In the genomic region with DNA sequence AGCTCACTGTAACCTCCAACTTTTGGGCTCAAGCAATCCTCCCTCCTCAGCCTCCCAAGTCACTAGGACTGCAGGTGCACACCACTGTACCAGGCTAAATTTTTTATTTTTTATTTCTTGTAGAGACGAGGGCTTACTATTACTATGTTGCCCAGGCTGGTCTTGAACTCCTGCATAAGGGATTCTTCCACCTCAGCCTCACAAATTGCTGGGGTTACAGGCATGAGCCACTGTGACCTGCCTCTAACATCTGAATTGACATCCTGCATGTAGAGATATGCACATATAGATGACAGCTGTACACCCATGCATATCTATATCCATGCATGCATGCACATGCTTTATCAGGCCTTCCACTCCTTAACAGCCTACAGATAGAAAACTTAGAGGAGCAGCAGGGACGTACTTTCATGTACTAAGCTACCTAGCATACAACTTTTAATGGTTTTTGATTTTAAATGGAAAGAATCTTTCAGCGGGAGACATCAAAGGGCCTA, we compare ENCODE assay signal across 23 cellular contexts.
"Had no signal": no experiment of that assay in that cellular context is flagged by ENCODE, and none has a peak within 500 bp of the region (broad histone marks: within the 10 kb centered on the region; RNA-seq: fewer than 3 reads in every experiment).

No MANE protein-coding gene starts in this region.

- H3K9me3 ChIP-seq: SJCRH30 had no signal

- H3K4me3 ChIP-seq: SJCRH30, SK-N-MC had no signal

- H3K4me1 ChIP-seq: SJCRH30 had no signal

- H3K27me3 Mint-ChIP-seq: activated CD4-positive, alpha-beta memory T cell treated with anti-CD3 and anti-CD28 coated beads, Interleukin-2, amount 10 ng/mL, durations not matched to agents 7 days and 5 days; activated CD8-positive, alpha-beta memory T cell treated with anti-CD3 and anti-CD28 coated beads, Interleukin-2, amount 10 ng/mL, durations not matched to agents 7 days and 5 days; activated naive CD4-positive, alpha-beta T cell treated with anti-CD3 and anti-CD28 coated beads, Interleukin-2, amount 10 ng/mL, durations not matched to agents 7 days and 5 days; activated naive CD8-positive, alpha-beta T cell; activated naive CD8-positive, alpha-beta T cell treated with anti-CD3 and anti-CD28 coated beads, Interleukin-2, amount 50 U/mL, for 24 hours; brain had no signal

- H3K36me3 Mint-ChIP-seq: activated naive CD4-positive, alpha-beta T cell treated with anti-CD3 and anti-CD28 coated beads, Interleukin-2, amount 10 ng/mL, durations not matched to agents 7 days and 5 days; brain had no signal

- H3K27ac ChIP-seq: SJCRH30, SK-N-MC had no signal

- DNase-seq: activated CD4-positive, alpha-beta memory T cell treated with anti-CD3 and anti-CD28 coated beads, Interleukin-2, amount 10 ng/mL, durations not matched to agents 7 days and 5 days; activated CD8-positive, alpha-beta memory T cell treated with anti-CD3 and anti-CD28 coated beads for 24 hours; activated CD8-positive, alpha-beta memory T cell treated with anti-CD3 and anti-CD28 coated beads, Interleukin-2, amount 10 ng/mL, durations not matched to agents 7 days and 5 days; activated CD8-positive, alpha-beta memory T cell treated with anti-CD3 and anti-CD28 coated beads, Interleukin-2, amount 50 U/mL, for 48 hours; activated effector memory CD4-positive, alpha-beta T cell treated with Interleukin-2 at 50 U/mL for 16 hours; activated naive CD4-positive, alpha-beta T cell treated with anti-CD3 and anti-CD28 coated beads, Interleukin-2, amount 10 ng/mL, durations not matched to agents 7 days and 5 days; activated naive CD8-positive, alpha-beta T cell treated with anti-CD3 and anti-CD28 coated beads, Interleukin-2, amount 50 U/mL, for 24 hours; activated T-cell treated with anti-CD3 and anti-CD28 coated beads, Interleukin-2, amount 50 U/mL, for 48 hours; anterior cingulate cortex; central memory CD4-positive, alpha-beta T cell; NCI-H1105; NCI-H1417 treated with DMSO at 0.1 percent for 48 hours; NCI-H1930; NCI-H2081 treated with DMSO at 0.1 percent for 48 hours; NCI-H226; NCI-H524 treated with DMSO at 0.1 percent for 48 hours; SHP77; SJCRH30; T1000 had no signal

- H3K4me1 Mint-ChIP-seq: activated CD4-positive, alpha-beta memory T cell treated with anti-CD3 and anti-CD28 coated beads, Interleukin-2, amount 10 ng/mL, durations not matched to agents 7 days and 5 days; activated CD8-positive, alpha-beta memory T cell treated with anti-CD3 and anti-CD28 coated beads, Interleukin-2, amount 10 ng/mL, durations not matched to agents 7 days and 5 days; activated naive CD4-positive, alpha-beta T cell treated with anti-CD3 and anti-CD28 coated beads, Interleukin-2, amount 10 ng/mL, durations not matched to agents 7 days and 5 days; activated naive CD8-positive, alpha-beta T cell treated with anti-CD3 and anti-CD28 coated beads, Interleukin-2, amount 50 U/mL, for 24 hours; brain had no signal

- H3K36me3 ChIP-seq: SJCRH30 had no signal

- H3K4me3 Mint-ChIP-seq: activated CD4-positive, alpha-beta memory T cell treated with anti-CD3 and anti-CD28 coated beads, Interleukin-2, amount 10 ng/mL, durations not matched to agents 7 days and 5 days; activated CD8-positive, alpha-beta memory T cell treated with anti-CD3 and anti-CD28 coated beads, Interleukin-2, amount 10 ng/mL, durations not matched to agents 7 days and 5 days; activated naive CD4-positive, alpha-beta T cell treated with anti-CD3 and anti-CD28 coated beads, Interleukin-2, amount 10 ng/mL, durations not matched to agents 7 days and 5 days; activated naive CD8-positive, alpha-beta T cell; activated naive CD8-positive, alpha-beta T cell treated with anti-CD3 and anti-CD28 coated beads, Interleukin-2, amount 50 U/mL, for 24 hours; brain had no signal

- ATAC-seq: activated CD8-positive, alpha-beta memory T cell treated with anti-CD3 and anti-CD28 coated beads, Interleukin-2, amount 10 ng/mL, durations not matched to agents 7 days and 5 days; activated naive CD8-positive, alpha-beta T cell treated with anti-CD3 and anti-CD28 coated beads, Interleukin-2, amount 50 U/mL, for 24 hours; Panc1 had no signal

- H3K27me3 ChIP-seq: SJCRH30 had no signal

- H3K27ac Mint-ChIP-seq: activated CD4-positive, alpha-beta memory T cell treated with anti-CD3 and anti-CD28 coated beads, Interleukin-2, amount 10 ng/mL, durations not matched to agents 7 days and 5 days; activated CD8-positive, alpha-beta memory T cell treated with anti-CD3 and anti-CD28 coated beads, Interleukin-2, amount 10 ng/mL, durations not matched to agents 7 days and 5 days; activated naive CD4-positive, alpha-beta T cell treated with anti-CD3 and anti-CD28 coated beads, Interleukin-2, amount 10 ng/mL, durations not matched to agents 7 days and 5 days; activated naive CD8-positive, alpha-beta T cell; activated naive CD8-positive, alpha-beta T cell treated with anti-CD3 and anti-CD28 coated beads, Interleukin-2, amount 50 U/mL, for 24 hours; brain had no signal
